ENCODE assay signal across 11 cellular contexts in the genomic region with DNA sequence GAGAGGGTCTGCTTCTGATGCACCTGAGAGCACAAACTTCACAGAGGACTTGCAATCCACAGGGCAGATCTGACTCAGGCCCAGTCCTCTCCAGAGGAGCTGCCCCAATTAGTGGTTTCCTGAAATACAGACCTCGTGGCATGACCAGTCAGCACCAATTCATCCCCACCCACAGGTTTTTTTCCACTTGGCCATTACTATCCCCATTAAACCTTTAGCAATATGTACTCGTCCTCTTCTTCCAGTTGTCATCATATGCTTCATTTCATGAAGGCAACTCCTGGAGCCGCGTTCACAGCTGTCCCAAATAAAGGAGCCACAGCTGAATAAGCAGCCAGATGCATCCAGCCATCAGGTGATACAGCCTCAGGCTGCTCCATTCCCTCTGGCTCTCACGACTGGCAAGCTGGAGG.
DNase-seq lines count a peak whose midpoint lies in the region; ATAC-seq and TF ChIP-seq lines count a peak whose summit lies in the region.
"Had no signal": no experiment of that assay in that cellular context is flagged by ENCODE, and none has a peak within 500 bp of the region (broad histone marks: within the 10 kb centered on the region; RNA-seq: fewer than 3 reads in every experiment).

No MANE protein-coding gene starts in this region.

- no peaks in the 10 kb centered on the region for H3K27me3 Mint-ChIP-seq in CD8-positive, alpha-beta T cell (ENCODE audit: low read depth)

- in situ Hi-C loops in GM23248 (cut with MboI), result no loop called here

- peak overlapping the region; percentile 49 for H3K27ac ChIP-seq in GM23248
- no peak overlapping the region for H3K27ac ChIP-seq in CD8-positive, alpha-beta T cell (ENCODE audit: low read depth, low read length)

- ATAC-seq in CD8-positive, alpha-beta T cell, result no peak
- ATAC-seq: Panc1 had no signal

- H2AFZ ChIP-seq in GM23248, result peak overlapping the region; percentile 33; the same call in 1 of the 2 replicates

- H3K27me3 ChIP-seq in GM23248 (replicated peaks; ENCODE audit: insufficient read depth) (no peaks in the 10 kb centered on the region), endocrine pancreas (ENCODE audit: control insufficient read depth, insufficient read depth, low read length) (no peaks in the 10 kb centered on the region)
- no peaks in the 10 kb centered on the region for H3K27me3 ChIP-seq in CD8-positive, alpha-beta T cell (ENCODE audit: insufficient read depth, low read length)

- no peak overlapping the region for H3K4me3 Mint-ChIP-seq in CD8-positive, alpha-beta T cell
- H3K4me3 Mint-ChIP-seq: H9 had no signal

- peak overlapping the region; percentile 40 for H3K4me2 ChIP-seq in GM23248 (ENCODE audit: unreplicated experiment)

- no peaks in the 10 kb centered on the region for H3K79me2 ChIP-seq in GM23248 (ENCODE audit: insufficient read depth)

- H3K36me3 Mint-ChIP-seq in CD8-positive, alpha-beta T cell, result no peaks in the 10 kb centered on the region

- intact Hi-C loops in CD8-positive, alpha-beta T cell (cut with DNase I, micrococcal nuclease), result no loop called here

- POLR2A ChIA-PET in CD8-positive, alpha-beta T cell (lab: Charles Lee), result no interaction called here

- H3K4me3 ChIP-seq in GM23248, result no peak overlapping the region
- H3K4me3 ChIP-seq in endocrine pancreas (ENCODE audit: control insufficient read depth, insufficient read depth, low read length), result peak overlapping the region; percentile 38
- no peak overlapping the region for H3K4me3 ChIP-seq in CD8-positive, alpha-beta T cell (ENCODE audit: low read depth, low read length)

- H3K36me3 ChIP-seq in GM23248 (ENCODE audit: low read depth), result no peaks in the 10 kb centered on the region
- no peaks in the 10 kb centered on the region for H3K36me3 ChIP-seq in endocrine pancreas (ENCODE audit: control insufficient read depth, insufficient read depth, low read length)
- H3K36me3 ChIP-seq in CD8-positive, alpha-beta T cell (ENCODE audit: insufficient read depth, low read length), result no peaks in the 10 kb centered on the region

- DNase-seq in GM23248 (peak; percentile 95), NOMO-1 treated with DMSO at 0.1 percent for 48 hours (lab: John Stamatoyannopoulos, UW; ENCODE audit: unreplicated experiment) (peak; percentile 69), retina (peak; percentile 39), hippocampal formation (lab: John Stamatoyannopoulos, UW) (no peak), DMS153 (lab: John Stamatoyannopoulos, UW) (no peak)
- no peak for DNase-seq in CD8-positive, alpha-beta T cell
- DNase-seq: activated CD4-positive, CD25-positive, alpha-beta regulatory T cell treated with anti-CD3 and anti-CD28 coated beads, Interleukin-2, amount 50 U/mL, for 72 hours; H9; stimulated activated CD4-positive, alpha-beta T cell treated with anti-CD3 and anti-CD28 coated beads, Interleukin-2, amount 100 ng/mL, for 24 hours had no signal

- H3K4me1 Mint-ChIP-seq in CD8-positive, alpha-beta T cell (ENCODE audit: low read depth), result no peaks in the 10 kb centered on the region
- H3K4me1 Mint-ChIP-seq: H9 had no signal

- CTCF ChIA-PET in CD8-positive, alpha-beta T cell (lab: Charles Lee), result no interaction called here

- H3K9me3 Mint-ChIP-seq in CD8-positive, alpha-beta T cell, result no peaks in the 10 kb centered on the region
- H3K9me3 Mint-ChIP-seq: H9 had no signal

- H3K9ac ChIP-seq in GM23248 (peak overlapping the region; percentile 11; the same call in 1 of the 2 replicates), endocrine pancreas (ENCODE audit: control insufficient read depth, insufficient read depth, low read length) (no peak overlapping the region)

- no peaks in the 10 kb centered on the region for H3K9me2 ChIP-seq in GM23248 (ENCODE audit: insufficient read depth)

- peaks cover 9% of the 10 kb centered on the region for H3F3A ChIP-seq in GM23248 (ENCODE audit: insufficient read depth)

- WGBS in GM23248 (ENCODE audit: low coverage in 1 of 2, low lambda C conversion rate in 2 of 2, missing lambda C conversion rate in 2 of 2), 2 experiments, result 0 to 1% methylated on average over 5 of the region's 5 CpGs

- H4K20me1 ChIP-seq in GM23248 (ENCODE audit: insufficient read depth), result no peaks in the 10 kb centered on the region

- H3K4me1 ChIP-seq in GM23248 (ENCODE audit: insufficient read depth) (peaks cover 14% of the 10 kb centered on the region), endocrine pancreas (ENCODE audit: control insufficient read depth, insufficient read depth, low read length) (peaks cover 39% of the 10 kb centered on the region)
- no peaks in the 10 kb centered on the region for H3K4me1 ChIP-seq in CD8-positive, alpha-beta T cell (ENCODE audit: insufficient read depth, low read length)

- H3K9me3 ChIP-seq in GM23248 (ENCODE audit: low read depth) (no peaks in the 10 kb centered on the region), endocrine pancreas (ENCODE audit: control insufficient read depth, low read length) (no peaks in the 10 kb centered on the region)
- H3K9me3 ChIP-seq in CD8-positive, alpha-beta T cell (ENCODE audit: low read length), result no peaks in the 10 kb centered on the region

- no peak for TF ChIP-seq CTCF in CD8-positive, alpha-beta T cell (IDR thresholded peaks at IDR 0.05)

- no peak overlapping the region for H3K27ac Mint-ChIP-seq in CD8-positive, alpha-beta T cell
- H3K27ac Mint-ChIP-seq: H9 had no signal

Comparison
In these comparisons a context has a peak if more than half of its experiments do, and no peak if none do; other contexts are left out.
1. DNase-seq: peak in GM23248 (single experiment), NOMO-1 treated with DMSO at 0.1 percent for 48 hours (single experiment) and retina (single experiment); none in CD8-positive, alpha-beta T cell (0 of 7), hippocampal formation (0 of 2) and DMS153 (single experiment).